17 cellular contexts compared by ENCODE assay signal in genomic region chr7:151175047-151175792, GRCh38. TPM values are rescaled to one million over a fixed set of nuclear protein-coding genes. Genes with fewer than 3 reads are reported as not detected.
"Had no signal": no experiment of that assay in that cellular context is flagged by ENCODE, and none has a peak within 500 bp of the region (broad histone marks: within the 10 kb centered on the region; RNA-seq: fewer than 3 reads in every experiment).

No MANE protein-coding gene starts in this region.

- ATAC-seq: left lobe of liver had no signal

- DNase-seq: cortex of kidney; effector CD8-positive, alpha-beta T cell; natural killer cell; occipital lobe; stimulated activated naive B cell treated with anti-CD40 and anti-IgM and Interleukin-4, amounts not matched to agents 10 μg/mL and 1 μg/mL and 100 μg/mL, for 72 hours; transverse colon had no signal

RNA-seq across cellular contexts. Expression of gene GBX1, which starts 7.7 kb away (rescaled TPM):
- total RNA-seq: glomerular endothelial cell, left lobe of liver, mesothelial cell of epicardium, mucosa of gallbladder, myocyte, natural killer cell, occipital lobe, right lobe of liver, skeletal muscle tissue, thoracic aorta, transverse colon, urinary bladder had no signal

RNA-seq across cellular contexts. Expression of gene ASB10, which starts 11.8 kb away (rescaled TPM):
- total RNA-seq: glomerular endothelial cell, left lobe of liver, lower leg skin, mesothelial cell of epicardium, mucosa of gallbladder, natural killer cell, occipital lobe, right lobe of liver, thoracic aorta, transverse colon, urinary bladder had no signal

RNA-seq across cellular contexts. Expression of gene H2BK1, which starts 35.1 kb away (rescaled TPM):
- total RNA-seq: glomerular endothelial cell, heart right ventricle, left lobe of liver, lower leg skin, mesothelial cell of epicardium, mucosa of gallbladder, myocyte, occipital lobe, right lobe of liver, skeletal muscle tissue, thoracic aorta, transverse colon, urinary bladder had no signal
